In genomic region chr2:30428034-30428662, GRCh38 we compare ENCODE assay signal across 21 cellular contexts. TPM values are rescaled to one million over a fixed set of nuclear protein-coding genes. Genes with fewer than 3 reads are reported as not detected.
DNase-seq lines count a peak whose midpoint lies in the region; ATAC-seq and TF ChIP-seq lines count a peak whose summit lies in the region.
"Had no signal": no experiment of that assay in that cellular context is flagged by ENCODE, and none has a peak within 500 bp of the region (broad histone marks: within the 10 kb centered on the region; RNA-seq: fewer than 3 reads in every experiment).

No MANE protein-coding gene starts in this region.

- peak; percentile 66 for ATAC-seq in CD4-positive, alpha-beta T cell (ENCODE audit: poor library complexity)
- no peak for ATAC-seq in activated CD8-positive, alpha-beta T cell treated with anti-CD3 and anti-CD28 coated beads, Interleukin-2, amount 10 ng/mL, durations not matched to agents 7 days and 5 days
- ATAC-seq: heart right ventricle, left ventricle myocardium superior had no signal

- POLR2A ChIA-PET in CD4-positive, alpha-beta T cell (lab: Charles Lee): interaction anchor here (0.6 to 2.9 kb wide), 4 partner anchors 12 to 197 kb away, joined by 3 to 8 read pairs (median 3); partner anchors contain the start of genes LBH and LCLAT1
- POLR2A ChIA-PET in activated CD8-positive, alpha-beta T cell treated with anti-CD3 and anti-CD28 coated beads, Interleukin-2, amount 10 ng/mL, durations not matched to agents 7 days and 5 days (lab: Charles Lee): interaction anchor here (0.7 to 1.2 kb wide), 2 partner anchors 18 to 282 kb away, joined by 3 read pairs; partner anchors contain the start of gene YPEL5

- H3K4me2 ChIP-seq in hepatocyte: peak overlapping the region; percentile 33
- H3K4me2 ChIP-seq: PC-9 had no signal

- H3K27ac Mint-ChIP-seq in T-helper 1 cell treated with Interleukin-12 subunit alpha and Interleukin-12 subunit beta and Interleukin-4 antibody, amounts not matched to agents 30 μg/mL and 1 μg/mL, for 36 hours: peak overlapping the region; percentile 64
- H3K27ac Mint-ChIP-seq in CD4-positive, alpha-beta T cell: peak overlapping the region; percentile 83
- peak overlapping the region; percentile 1 for H3K27ac Mint-ChIP-seq in activated CD8-positive, alpha-beta T cell treated with anti-CD3 and anti-CD28 coated beads, Interleukin-2, amount 10 ng/mL, durations not matched to agents 7 days and 5 days
- no peak overlapping the region for H3K27ac Mint-ChIP-seq in Calu3 (ENCODE audit: unreplicated experiment)
- H3K27ac Mint-ChIP-seq: H9 had no signal

- no peaks in the 10 kb centered on the region for H3K9me3 Mint-ChIP-seq in T-helper 1 cell treated with Interleukin-12 subunit alpha and Interleukin-12 subunit beta and Interleukin-4 antibody, amounts not matched to agents 30 μg/mL and 1 μg/mL, for 36 hours
- H3K9me3 Mint-ChIP-seq in CD4-positive, alpha-beta T cell: no peaks in the 10 kb centered on the region
- no peaks in the 10 kb centered on the region for H3K9me3 Mint-ChIP-seq in activated CD8-positive, alpha-beta T cell treated with anti-CD3 and anti-CD28 coated beads, Interleukin-2, amount 10 ng/mL, durations not matched to agents 7 days and 5 days (ENCODE audit: insufficient read depth)
- no peaks in the 10 kb centered on the region for H3K9me3 Mint-ChIP-seq in Calu3 (ENCODE audit: low read depth, unreplicated experiment)

- no peaks in the 10 kb centered on the region for H3K9me3 ChIP-seq in CD4-positive, alpha-beta T cell (ENCODE audit: control insufficient read depth, low read length)
- no peaks in the 10 kb centered on the region for H3K9me3 ChIP-seq in hepatocyte (ENCODE audit: low read depth)
- H3K9me3 ChIP-seq in vagina: no peaks in the 10 kb centered on the region
- H3K9me3 ChIP-seq: Caco-2, heart right ventricle had no signal

- BruUV-seq in Calu3 (replicated peaks; lab: Mats Ljungman, UMichigan): no TSS peak

- H4K20me1 ChIP-seq in hepatocyte (ENCODE audit: insufficient read depth, poor library complexity, severe bottlenecking): no peaks in the 10 kb centered on the region

- H3K27me3 Mint-ChIP-seq in T-helper 1 cell treated with Interleukin-12 subunit alpha and Interleukin-12 subunit beta and Interleukin-4 antibody, amounts not matched to agents 30 μg/mL and 1 μg/mL, for 36 hours (ENCODE audit: low read depth): no peaks in the 10 kb centered on the region
- H3K27me3 Mint-ChIP-seq in CD4-positive, alpha-beta T cell: no peaks in the 10 kb centered on the region
- no peaks in the 10 kb centered on the region for H3K27me3 Mint-ChIP-seq in activated CD8-positive, alpha-beta T cell treated with anti-CD3 and anti-CD28 coated beads, Interleukin-2, amount 10 ng/mL, durations not matched to agents 7 days and 5 days (ENCODE audit: low read depth)
- no peaks in the 10 kb centered on the region for H3K27me3 Mint-ChIP-seq in Calu3 (ENCODE audit: unreplicated experiment)

- no peak for TF ChIP-seq POLR2A in vagina (IDR thresholded peaks at IDR 0.05)

- TF ChIP-seq CTCF in CD4-positive, alpha-beta T cell (IDR thresholded peaks at IDR 0.05): no peak
- TF ChIP-seq CTCF in hepatocyte (IDR thresholded peaks at IDR 0.05; ENCODE audit: poor library complexity) (no peak), vagina (IDR thresholded peaks at IDR 0.05) (no peak), Calu3 (IDR thresholded peaks at IDR 0.05; ENCODE audit: unreplicated experiment) (no peak)

- CTCF ChIA-PET in CD4-positive, alpha-beta T cell (lab: Charles Lee): no interaction called here
- CTCF ChIA-PET in activated CD8-positive, alpha-beta T cell treated with anti-CD3 and anti-CD28 coated beads, Interleukin-2, amount 10 ng/mL, durations not matched to agents 7 days and 5 days (lab: Charles Lee): interaction anchor here (1.1 to 1.6 kb wide), 2 partner anchors 9 to 10 kb away, joined by 3 read pairs; no protein-coding TSS in a partner anchor
- CTCF ChIA-PET in Calu3 (lab: Charles Lee): interaction anchor here (0.6 kb wide), 1 partner anchor 284 kb away, joined by 3 read pairs; no protein-coding TSS in a partner anchor

- no peak for DNase-seq in T-helper 1 cell
- DNase-seq in CD4-positive, alpha-beta T cell: no peak
- no peak for DNase-seq in activated CD8-positive, alpha-beta T cell treated with anti-CD3 and anti-CD28 coated beads, Interleukin-2, amount 10 ng/mL, durations not matched to agents 7 days and 5 days
- no peak for DNase-seq in hepatocyte (ENCODE audit: low spot score)
- no peak for DNase-seq in vagina (ENCODE audit: extremely low spot score in 2 of 2)
- DNase-seq in NCI-H1930 (lab: John Stamatoyannopoulos, UW): no peak
- no peak for DNase-seq in Calu3
- DNase-seq: AML-193; Caco-2; H9; heart right ventricle; KBM-7; left ventricle myocardium superior; NCI-H1694; NCI-H345; NCI-H82; PC-9; SIG-M5; stimulated activated CD4-positive, alpha-beta T cell treated with anti-CD3 and anti-CD28 coated beads, Interleukin-4, amount 100 ng/mL, for 24 hours had no signal

- peak overlapping the region; percentile 17 for H2AFZ ChIP-seq in hepatocyte
- H2AFZ ChIP-seq: PC-9 had no signal

- intact Hi-C loops in CD4-positive, alpha-beta T cell (cut with DNase I, micrococcal nuclease): loop anchor here in 1 of 2 experiments (10.0 kb wide), 1 partner anchor 163 kb away; no protein-coding TSS in a partner anchor
- intact Hi-C loops in vagina (cut with DNase I) (no loop called here), Calu3 (cut with micrococcal nuclease; ENCODE audit: unreplicated experiment) (no loop called here)

- H3K27me3 ChIP-seq in CD4-positive, alpha-beta T cell (ENCODE audit: control insufficient read depth, insufficient read depth, low read length): no peaks in the 10 kb centered on the region
- H3K27me3 ChIP-seq in hepatocyte (no peaks in the 10 kb centered on the region), vagina (no peaks in the 10 kb centered on the region)
- H3K27me3 ChIP-seq: heart right ventricle had no signal

- H3K36me3 Mint-ChIP-seq in T-helper 1 cell treated with Interleukin-12 subunit alpha and Interleukin-12 subunit beta and Interleukin-4 antibody, amounts not matched to agents 30 μg/mL and 1 μg/mL, for 36 hours (ENCODE audit: low read depth): peaks cover 6% of the 10 kb centered on the region
- no peaks in the 10 kb centered on the region for H3K36me3 Mint-ChIP-seq in CD4-positive, alpha-beta T cell (ENCODE audit: low read depth)
- H3K36me3 Mint-ChIP-seq in activated CD8-positive, alpha-beta T cell treated with anti-CD3 and anti-CD28 coated beads, Interleukin-2, amount 10 ng/mL, durations not matched to agents 7 days and 5 days (ENCODE audit: low read depth): no peaks in the 10 kb centered on the region
- H3K36me3 Mint-ChIP-seq in Calu3 (ENCODE audit: insufficient read depth, unreplicated experiment): no peaks in the 10 kb centered on the region

- H3K9me2 ChIP-seq in hepatocyte (replicated peaks; ENCODE audit: insufficient read depth): no peaks in the 10 kb centered on the region

- no peak overlapping the region for H3K4me3 ChIP-seq in hepatocyte
- no peak overlapping the region for H3K4me3 ChIP-seq in vagina
- H3K4me3 ChIP-seq: heart right ventricle, PC-9 had no signal

- H3K36me3 ChIP-seq in hepatocyte (replicated peaks; ENCODE audit: insufficient read depth, low read depth) (no peaks in the 10 kb centered on the region), vagina (no peaks in the 10 kb centered on the region)
- H3K36me3 ChIP-seq: heart right ventricle had no signal

- H3K4me1 ChIP-seq in hepatocyte (ENCODE audit: insufficient read depth): peaks cover 16% of the 10 kb centered on the region
- H3K4me1 ChIP-seq in vagina: peaks cover 19% of the 10 kb centered on the region

- H3K4me3 Mint-ChIP-seq in T-helper 1 cell treated with Interleukin-12 subunit alpha and Interleukin-12 subunit beta and Interleukin-4 antibody, amounts not matched to agents 30 μg/mL and 1 μg/mL, for 36 hours: peak overlapping the region; percentile 10
- peak overlapping the region; percentile 50 for H3K4me3 Mint-ChIP-seq in CD4-positive, alpha-beta T cell
- H3K4me3 Mint-ChIP-seq in activated CD8-positive, alpha-beta T cell treated with anti-CD3 and anti-CD28 coated beads, Interleukin-2, amount 10 ng/mL, durations not matched to agents 7 days and 5 days: no peak overlapping the region
- no peak overlapping the region for H3K4me3 Mint-ChIP-seq in Calu3 (ENCODE audit: low read depth, unreplicated experiment)
- H3K4me3 Mint-ChIP-seq: H9 had no signal

- H3K4me1 Mint-ChIP-seq in T-helper 1 cell treated with Interleukin-12 subunit alpha and Interleukin-12 subunit beta and Interleukin-4 antibody, amounts not matched to agents 30 μg/mL and 1 μg/mL, for 36 hours (ENCODE audit: low read depth): peaks cover 20% of the 10 kb centered on the region
- H3K4me1 Mint-ChIP-seq in CD4-positive, alpha-beta T cell (ENCODE audit: low read depth): peaks cover 42% of the 10 kb centered on the region
- H3K4me1 Mint-ChIP-seq in activated CD8-positive, alpha-beta T cell treated with anti-CD3 and anti-CD28 coated beads, Interleukin-2, amount 10 ng/mL, durations not matched to agents 7 days and 5 days (ENCODE audit: low read depth): peaks cover 17% of the 10 kb centered on the region
- H3K4me1 Mint-ChIP-seq in Calu3 (ENCODE audit: low read depth, unreplicated experiment): peaks cover 10% of the 10 kb centered on the region
- H3K4me1 Mint-ChIP-seq: H9 had no signal

- 29% methylated on average over 6 of the region's 6 CpGs for WGBS in hepatocyte (ENCODE audit: low lambda C conversion rate, missing lambda C conversion rate)

- H3K27ac ChIP-seq in CD4-positive, alpha-beta T cell (ENCODE audit: low read depth, low read length): no peak overlapping the region
- H3K27ac ChIP-seq in hepatocyte (peak overlapping the region; percentile 70), vagina (no peak overlapping the region)
- H3K27ac ChIP-seq: 22Rv1, heart right ventricle, PC-9 had no signal

- no peaks in the 10 kb centered on the region for H3K79me2 ChIP-seq in hepatocyte

RNA-seq across cellular contexts. Expression of gene LCLAT1, which starts 18.9 kb away (rescaled TPM):
- total RNA-seq in CD4-positive, alpha-beta T cell: 10 to 100 TPM in 1 of 2 experiments, 1 to 10 TPM in 1; 8.3 to 10.2 TPM
- 10 to 100 TPM; 25.1 to 25.3 TPM for total RNA-seq in activated CD8-positive, alpha-beta T cell treated with anti-CD3 and anti-CD28 coated beads, Interleukin-2, amount 10 ng/mL, durations not matched to agents 7 days and 5 days
- total RNA-seq in hepatocyte: 13.6 and 15.4 TPM in 2 replicates
- 9.8 and 10.1 TPM in 2 replicates for polyA plus RNA-seq in hepatocyte
- total RNA-seq in vagina: 19.6 TPM
- total RNA-seq in Calu3 (2022): 45.0 and 47.6 TPM in 2 replicates

Comparison
In these comparisons a context has a peak if more than half of its experiments do, and no peak if none do; other contexts are left out.
1. H3K4me3 Mint-ChIP-seq: peak in T-helper 1 cell treated with Interleukin-12 subunit alpha and Interleukin-12 subunit beta and Interleukin-4 antibody, amounts not matched to agents 30 μg/mL and 1 μg/mL, for 36 hours (single experiment) and CD4-positive, alpha-beta T cell (single experiment); none in activated CD8-positive, alpha-beta T cell treated with anti-CD3 and anti-CD28 coated beads, Interleukin-2, amount 10 ng/mL, durations not matched to agents 7 days and 5 days (single experiment) and Calu3 (single experiment).